ENCODE assay signal across 11 cellular contexts in the genomic region with DNA sequence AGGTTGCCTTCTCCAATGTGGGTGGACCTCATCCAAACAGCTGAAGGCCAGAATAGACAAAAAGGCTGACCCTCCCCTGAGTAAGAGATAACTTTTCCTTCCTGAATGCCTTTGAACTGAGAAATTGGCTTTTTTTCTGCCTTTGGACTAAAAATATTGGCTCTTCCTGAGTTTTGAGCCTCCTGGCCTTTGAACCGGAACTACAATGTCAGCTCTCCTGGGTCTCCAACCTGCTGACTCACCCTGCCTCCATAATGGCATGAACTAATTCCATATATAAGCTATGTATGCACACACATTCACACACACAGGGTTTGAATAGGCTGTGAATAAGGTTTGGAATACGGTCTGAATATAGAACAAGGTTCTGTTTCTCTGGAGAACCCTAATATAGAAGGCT.
"Had no signal": no experiment of that assay in that cellular context is flagged by ENCODE, and none has a peak within 500 bp of the region (broad histone marks: within the 10 kb centered on the region; RNA-seq: fewer than 3 reads in every experiment).

No MANE protein-coding gene starts in this region.

- H3K4me1 ChIP-seq: HAP-1 had no signal

- H3K36me3 ChIP-seq: HAP-1 had no signal

- H3K4me3 ChIP-seq: GM23248, GM23338, HAP-1 had no signal

- FAIRE-seq: H1, H54 had no signal

- H2AFZ ChIP-seq: GM23248, GM23338 had no signal

- H3K9me3 ChIP-seq: HAP-1 had no signal

- DNase-seq: GM23248, GOT3, H7, H9, HCEC 1CT, HFFc6 had no signal

- H3K4me2 ChIP-seq: GM23338 had no signal

- ATAC-seq: GM23338, HCT116 had no signal

- H3K27ac ChIP-seq: GM23248 had no signal

- H3K9ac ChIP-seq: GM23248 had no signal
